21 cellular contexts compared by ENCODE assay signal in the genomic region with DNA sequence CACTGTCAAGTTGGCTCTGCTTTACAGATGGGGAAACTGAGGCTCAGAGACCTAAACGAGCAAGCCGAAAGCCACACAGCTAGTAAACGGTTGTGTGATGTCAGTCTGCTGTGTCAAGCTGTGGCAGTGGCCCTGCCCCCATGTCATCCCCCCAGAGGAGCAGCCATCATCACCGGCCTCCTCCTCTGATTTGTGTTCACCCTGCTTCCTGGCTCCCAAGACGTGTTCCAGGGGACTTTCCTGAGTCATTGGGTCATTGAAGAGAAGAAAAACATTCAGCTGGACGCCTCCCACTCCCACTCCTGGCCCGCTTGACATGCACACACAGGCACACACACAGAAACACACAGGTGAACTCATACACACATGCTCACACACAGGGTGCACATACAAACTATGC. TPM values are rescaled to one million over a fixed set of nuclear protein-coding genes. Genes with fewer than 3 reads are reported as not detected.
DNase-seq lines count a peak whose midpoint lies in the region; ATAC-seq, FAIRE-seq and TF ChIP-seq lines count a peak whose summit lies in the region.
"Had no signal": no experiment of that assay in that cellular context is flagged by ENCODE, and none has a peak within 500 bp of the region (broad histone marks: within the 10 kb centered on the region; RNA-seq: fewer than 3 reads in every experiment).

No MANE protein-coding gene starts in this region.

- H2AFZ ChIP-seq in hepatocyte, result no peak overlapping the region

- peaks cover 23 to 37% of the 10 kb centered on the region in 2 donors for H3K4me1 ChIP-seq in kidney (ENCODE audit: control insufficient read depth in 1 of 2, insufficient read depth in 1 of 2, low read depth in 1 of 2, low read length in 2 of 2)
- H3K4me1 ChIP-seq in hepatocyte (ENCODE audit: insufficient read depth), result peaks cover 53% of the 10 kb centered on the region
- peaks cover 38 to 58% of the 10 kb centered on the region in 2 donors for H3K4me1 ChIP-seq in gastrocnemius medialis

- H3K27ac Mint-ChIP-seq in neural crest cell (ENCODE audit: unreplicated experiment), result no peak overlapping the region
- H3K27ac Mint-ChIP-seq: CD4-positive, CD25-positive, alpha-beta regulatory T cell had no signal

- H3K4me3 Mint-ChIP-seq in neural crest cell, result peak overlapping the region; percentile 29

- FAIRE-seq in kidney (lab: Jason Lieb, UNC), result no peak
- FAIRE-seq: HTR-8/SVneo had no signal

- no peak overlapping the region for H3K4me2 ChIP-seq in hepatocyte

- intact Hi-C loops in Right ventricle myocardium superior (cut with DNase I), result loop anchor here (5.0 kb wide), 1 partner anchor 34 kb away; no protein-coding TSS in a partner anchor
- intact Hi-C loops in Right ventricle myocardium inferior (cut with DNase I), result no loop called here
- intact Hi-C loops in kidney (cut with DNase I), result no loop called here
- intact Hi-C loops in gastrocnemius medialis (cut with DNase I; ENCODE audit: low total_unique reads), result no loop called here

- TF ChIP-seq POLR2A in gastrocnemius medialis (IDR thresholded peaks at IDR 0.05), result no peak

- H4K20me1 ChIP-seq in hepatocyte (ENCODE audit: insufficient read depth, poor library complexity, severe bottlenecking), result peaks cover 2% of the 10 kb centered on the region

- H3K9me2 ChIP-seq in hepatocyte (replicated peaks; ENCODE audit: insufficient read depth), result no peaks in the 10 kb centered on the region

- peaks cover 25% of the 10 kb centered on the region for H3K4me1 Mint-ChIP-seq in neural crest cell

- H3K27me3 ChIP-seq in hepatocyte (no peaks in the 10 kb centered on the region), gastrocnemius medialis (no peaks in the 10 kb centered on the region)

- H3K4me3 ChIP-seq in kidney (ENCODE audit: low read length in 2 of 2) (peak overlapping the region; percentile 54 to 74), hepatocyte (no peak overlapping the region), gastrocnemius medialis (no peak overlapping the region)

- DNase-seq in Right ventricle myocardium superior (peak; percentile 27), Right ventricle myocardium inferior (ENCODE audit: missing footprints) (no peak), kidney (peak; percentile 54), neural crest cell (ENCODE audit: low read depth, low spot score) (no peak), hepatocyte (ENCODE audit: low spot score) (no peak), gastrocnemius medialis (no peak), germinal center (ENCODE audit: low spot score) (no peak), NCI-H345 (lab: John Stamatoyannopoulos, UW) (no peak)
- DNase-seq: CD4-positive, CD25-positive, alpha-beta regulatory T cell; COR-L47; GF-D8; HCEC 1CT; MM.1S; NCI-H1105 treated with DMSO at 0.1 percent for 48 hours; NCI-H1694; NCI-H524 had no signal

- H3K36me3 Mint-ChIP-seq in neural crest cell (ENCODE audit: low read depth), result no peaks in the 10 kb centered on the region
- H3K36me3 Mint-ChIP-seq: CD4-positive, CD25-positive, alpha-beta regulatory T cell had no signal

- peaks cover 32% of the 10 kb centered on the region for H3K27me3 Mint-ChIP-seq in neural crest cell (ENCODE audit: low read depth)

- 77% methylated on average over 7 of the region's 7 CpGs for WGBS in hepatocyte (ENCODE audit: low lambda C conversion rate, missing lambda C conversion rate)

- TF ChIP-seq CTCF in kidney (IDR thresholded peaks at IDR 0.05; ENCODE audit: borderline replicate concordance, extremely low read depth, insufficient read depth) (no peak), neural crest cell (conservative IDR thresholded peaks at IDR 0.05) (no peak), hepatocyte (IDR thresholded peaks at IDR 0.05; ENCODE audit: poor library complexity) (no peak), gastrocnemius medialis (IDR thresholded peaks at IDR 0.05 in 4 of 5, conservative IDR thresholded peaks at IDR 0.05 in 1 of 5) (no peak)

- peak overlapping the region in 1 of 2 donors; percentile 42 for H3K9ac ChIP-seq in kidney (ENCODE audit: low read length in 2 of 2)

- H3K36me3 ChIP-seq in kidney (ENCODE audit: control insufficient read depth in 1 of 2, insufficient read depth in 2 of 2, low read length in 2 of 2) (no peaks in the 10 kb centered on the region), hepatocyte (replicated peaks; ENCODE audit: insufficient read depth, low read depth) (no peaks in the 10 kb centered on the region), gastrocnemius medialis (no peaks in the 10 kb centered on the region)

- in situ Hi-C loops in gastrocnemius medialis (cut with MboI; ENCODE audit: low sequenced_read_pairs in 4 of 4), result no loop called here

- H3K9me3 Mint-ChIP-seq in neural crest cell, result no peaks in the 10 kb centered on the region
- H3K9me3 Mint-ChIP-seq: CD4-positive, CD25-positive, alpha-beta regulatory T cell had no signal

- ATAC-seq in Right ventricle myocardium superior (ENCODE audit: poor library complexity) (no peak), Right ventricle myocardium inferior (no peak), gastrocnemius medialis (no peak)

- no peaks in the 10 kb centered on the region for H3K9me3 ChIP-seq in kidney (ENCODE audit: control insufficient read depth in 1 of 2, low read length in 2 of 2)
- H3K9me3 ChIP-seq in hepatocyte (ENCODE audit: low read depth), result no peaks in the 10 kb centered on the region
- no peaks in the 10 kb centered on the region for H3K9me3 ChIP-seq in gastrocnemius medialis

- H3K79me2 ChIP-seq in hepatocyte, result peaks cover 14% of the 10 kb centered on the region

- no peak overlapping the region for H3K27ac ChIP-seq in kidney (ENCODE audit: low read depth in 2 of 2, low read length in 2 of 2)
- no peak overlapping the region for H3K27ac ChIP-seq in hepatocyte
- H3K27ac ChIP-seq in gastrocnemius medialis, result no peak overlapping the region
- H3K27ac ChIP-seq: 22Rv1 had no signal

RNA-seq across cellular contexts. Expression of gene CIBAR2, which starts 54.0 kb away (rescaled TPM):
- not detected for total RNA-seq in Right ventricle myocardium superior
- not detected for total RNA-seq in Right ventricle myocardium inferior
- total RNA-seq in kidney, result 1.6 TPM
- not detected for polyA plus RNA-seq in kidney (ENCODE audit: insufficient read depth, low read depth, low replicate concordance)
- not detected in 2 replicates for total RNA-seq in neural crest cell
- total RNA-seq in hepatocyte, result 0.13 TPM in 1 of 2 replicates, not detected in the other
- not detected in 2 replicates for polyA plus RNA-seq in hepatocyte
- total RNA-seq in gastrocnemius medialis, result not detected
- total RNA-seq: CD4-positive, CD25-positive, alpha-beta regulatory T cell; Daoy; LHCN-M2; RPMI7951 had no signal
- polyA plus RNA-seq: CD4-positive, CD25-positive, alpha-beta regulatory T cell had no signal

Comparison
In these comparisons a context has a peak if more than half of its experiments do, and no peak if none do; other contexts are left out.
1. DNase-seq: peak in Right ventricle myocardium superior (single experiment) and kidney (single experiment); none in Right ventricle myocardium inferior (single experiment), neural crest cell (single experiment), hepatocyte (single experiment), gastrocnemius medialis (0 of 2), germinal center (single experiment) and NCI-H345 (single experiment).
2. H3K4me3 ChIP-seq: peak in kidney (2 of 2); none in hepatocyte (single experiment) and gastrocnemius medialis (0 of 4).